Comparison of ENCODE assay signal across 1 cellular context in genomic region chr6:17602888-17603287, GRCh38.
TF ChIP-seq lines count a peak whose summit lies in the region.

No MANE protein-coding gene starts in this region.

TF ChIP-seq in liver, 16 proteins besides CTCF, POLR2A, EP300 and RAD21 (continued from another document):
- peak; percentile 68 for TF ChIP-seq REST (IDR thresholded peaks at IDR 0.05)
- peak; percentile 75 for TF ChIP-seq SP1 (IDR thresholded peaks at IDR 0.05)
- TF ChIP-seq YY1 (IDR thresholded peaks at IDR 0.05) = peak; percentile 35
- peak; percentile 13 for TF ChIP-seq FOXA1 (IDR thresholded peaks at IDR 0.05)
- peak; percentile 59 to 60 for TF ChIP-seq JUND (IDR thresholded peaks at IDR 0.05)
- peak; percentile 94 for TF ChIP-seq TAF1 (conservative IDR thresholded peaks at IDR 0.05)
- no peak for TF ChIP-seq MAX (IDR thresholded peaks at IDR 0.05)
- peak; percentile 39 for TF ChIP-seq HNF4G (IDR thresholded peaks at IDR 0.05)
- no peak for TF ChIP-seq EGR1 (IDR thresholded peaks at IDR 0.05; ENCODE audit: low read depth in 2 of 2)
- peak; percentile 69 to 70 for TF ChIP-seq HNF4A (conservative IDR thresholded peaks at IDR 0.05)
- peak in 1 of 2 donors; percentile 58 for TF ChIP-seq GABPA (IDR thresholded peaks at IDR 0.05 in 1 of 2, conservative IDR thresholded peaks at IDR 0.05 in 1 of 2)
- TF ChIP-seq ZBTB33 (IDR thresholded peaks at IDR 0.05) = peak; percentile 34
- TF ChIP-seq NR2F2 (IDR thresholded peaks at IDR 0.05) = no peak
TF ChIP-seq in liver: peak in this region for 12.
